ENCODE assay signal across 12 cellular contexts in the genomic region with DNA sequence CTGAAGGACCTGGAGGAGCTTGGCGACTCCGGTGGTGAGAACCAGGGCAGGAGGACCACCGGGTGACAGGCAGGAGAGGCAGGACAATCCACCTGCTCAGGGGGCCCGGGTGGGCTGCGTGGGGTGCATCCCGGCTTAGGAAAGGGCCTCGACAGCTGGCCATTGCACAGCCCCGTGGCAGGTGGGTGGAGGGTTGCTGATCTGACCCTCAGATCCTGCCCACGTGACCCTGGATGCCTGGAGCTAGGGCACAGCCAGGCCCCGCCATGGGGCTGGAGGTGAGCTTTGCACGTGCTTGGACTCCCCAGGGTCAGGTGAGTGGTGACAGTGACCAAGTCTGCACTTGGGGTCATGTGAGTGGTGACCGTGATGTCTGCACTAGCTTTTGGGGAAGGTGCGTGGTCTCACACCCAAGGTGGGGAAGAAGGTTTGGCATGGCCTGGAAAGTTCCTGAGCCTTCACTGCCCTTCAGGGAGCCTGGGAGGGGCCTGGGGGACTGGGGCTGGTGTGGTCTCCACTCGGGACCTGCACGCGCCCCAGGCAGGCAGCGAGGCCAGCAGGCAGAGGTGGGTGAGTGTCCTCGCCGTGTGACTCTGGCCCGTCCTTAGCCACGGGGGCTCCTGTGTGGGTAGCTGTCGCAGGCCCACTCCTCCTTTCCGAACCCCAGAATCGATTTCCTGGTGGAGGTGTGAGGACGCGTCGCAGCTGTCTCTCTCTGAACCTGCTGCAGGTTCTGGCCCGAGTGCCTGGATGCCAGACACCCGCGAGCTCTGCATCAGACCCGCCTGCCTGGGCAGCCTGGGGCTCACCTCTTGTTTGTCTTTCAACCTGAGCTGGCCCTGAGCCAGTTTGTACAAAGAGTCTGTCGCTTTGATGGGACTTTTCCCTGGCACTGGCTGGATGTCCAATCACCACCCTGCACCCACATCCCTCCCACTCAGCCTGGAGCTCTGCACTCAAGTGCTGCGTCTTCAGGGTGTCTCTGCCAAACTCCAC. TPM values are rescaled to one million over a fixed set of nuclear protein-coding genes. Genes with fewer than 3 reads are reported as not detected.
DNase-seq lines count a peak whose midpoint lies in the region; ATAC-seq, FAIRE-seq and TF ChIP-seq lines count a peak whose summit lies in the region.
"Had no signal": no experiment of that assay in that cellular context is flagged by ENCODE, and none has a peak within 500 bp of the region (broad histone marks: within the 10 kb centered on the region; RNA-seq: fewer than 3 reads in every experiment).

No MANE protein-coding gene starts in this region.

- peaks cover 14% of the 10 kb centered on the region for H3K27me3 ChIP-seq in lower lobe of right lung (ENCODE audit: low read depth)

- peaks cover 10% of the 10 kb centered on the region for H3K4me1 ChIP-seq in lower lobe of right lung

- H3K9me3 ChIP-seq in lower lobe of right lung = no peaks in the 10 kb centered on the region

- H3K36me3 ChIP-seq in lower lobe of right lung = no peaks in the 10 kb centered on the region

- FAIRE-seq in urothelium cell line (lab: Jason Lieb, UNC) = no peak
- FAIRE-seq: HTR-8/SVneo had no signal

- peak; percentile 79 for DNase-seq in DMS53 (lab: John Stamatoyannopoulos, UW)
- peak; percentile 60 for DNase-seq in HT-29 (ENCODE audit: low spot score)
- peak; percentile 87 for DNase-seq in NCI-H748 (lab: John Stamatoyannopoulos, UW; ENCODE audit: unreplicated experiment)
- DNase-seq in lower lobe of right lung = peak; percentile 72
- DNase-seq in NCI-H2107 treated with DMSO at 0.1 percent for 48 hours (lab: John Stamatoyannopoulos, UW; ENCODE audit: unreplicated experiment) = no peak
- DNase-seq in urothelium cell line (ENCODE audit: low spot score) = no peak
- no peak for DNase-seq in NCI-H446 treated with DMSO at 0.1 percent for 48 hours (lab: John Stamatoyannopoulos, UW)
- DNase-seq: activated CD8-positive, alpha-beta T cell treated with anti-CD3 and anti-CD28 coated beads, Interleukin-2, amount 10 ng/mL, durations not matched to agents 7 days and 5 days; T-helper 17 cell had no signal

- H3K4me3 ChIP-seq in lower lobe of right lung = no peak overlapping the region

- intact Hi-C loops in lower lobe of right lung (cut with DNase I) = no loop called here

- TF ChIP-seq CTCF in lower lobe of right lung (IDR thresholded peaks at IDR 0.05) = no peak

- no peak overlapping the region for H3K27ac ChIP-seq in lower lobe of right lung

- peak; percentile 74 to 84 for ATAC-seq in lower lobe of right lung
- ATAC-seq: activated CD8-positive, alpha-beta T cell treated with anti-CD3 and anti-CD28 coated beads, Interleukin-2, amount 10 ng/mL, durations not matched to agents 7 days and 5 days; activated naive CD4-positive, alpha-beta T cell treated with anti-CD3 and anti-CD28 coated beads, Interleukin-2, amount 50 U/mL, for 72 hours; left colon; T-helper 17 cell had no signal

RNA-seq across cellular contexts. Expression of gene SLC19A1, which starts 35.9 kb away (rescaled TPM):
- 56.7 and 67.4 TPM in 2 replicates for total RNA-seq in HT-29 (2014; rRNA removed; shearing (Covaris generic))
- 50.7 TPM for total RNA-seq in lower lobe of right lung

Comparison
In these comparisons a context has a peak if more than half of its experiments do, and no peak if none do; other contexts are left out.
1. DNase-seq: peak in DMS53 (single experiment), HT-29 (single experiment), NCI-H748 (single experiment) and lower lobe of right lung (single experiment); none in NCI-H2107 treated with DMSO at 0.1 percent for 48 hours (single experiment), urothelium cell line (single experiment) and NCI-H446 treated with DMSO at 0.1 percent for 48 hours (single experiment).